ENCODE assay signal across 18 cellular contexts in the genomic region with DNA sequence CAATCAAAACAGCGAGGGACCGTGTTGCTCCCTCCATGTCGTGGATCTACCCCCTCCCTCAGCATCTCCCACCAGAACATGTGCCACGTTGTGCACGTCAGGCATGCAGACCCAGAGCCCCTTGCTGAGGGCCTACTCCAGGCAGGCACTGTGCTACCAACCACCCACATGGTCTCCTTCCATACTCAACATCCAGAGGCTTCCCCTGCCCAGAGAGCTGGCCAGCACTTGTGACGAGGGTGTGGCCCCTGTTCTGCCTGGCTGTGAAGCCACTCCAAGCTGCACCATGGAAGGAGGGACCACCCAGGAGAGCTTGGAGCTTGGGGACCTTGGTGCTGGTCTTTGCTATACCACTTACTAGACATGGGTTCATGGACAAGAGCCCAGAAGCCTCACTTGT. TPM values are rescaled to one million over a fixed set of nuclear protein-coding genes. Genes with fewer than 3 reads are reported as not detected.
A peak's percentile ranks its signal among the peaks of the same experiment; 100 is the strongest.
DNase-seq lines count a peak whose midpoint lies in the region; TF ChIP-seq lines count a peak whose summit lies in the region.
"Had no signal": no experiment of that assay in that cellular context is flagged by ENCODE, and none has a peak within 500 bp of the region (broad histone marks: within the 10 kb centered on the region; RNA-seq: fewer than 3 reads in every experiment).

No MANE protein-coding gene starts in this region.

- H3K4me3 ChIP-seq in OCI-LY3 (ENCODE audit: low read length) (peak overlapping the region; percentile 8; the same call in 1 of the 2 replicates), coronary artery (no peak overlapping the region), muscle layer of colon (ENCODE audit: low read depth in 1 of 2, low read length in 2 of 2) (no peak overlapping the region), stomach (no peak overlapping the region)
- H3K4me3 ChIP-seq: A549 had no signal

- H3K27ac Mint-ChIP-seq in osteocyte (ENCODE audit: unreplicated experiment), result no peak overlapping the region

- H3K4me3 Mint-ChIP-seq in osteocyte (ENCODE audit: unreplicated experiment), result no peak overlapping the region

- H4K20me1 ChIP-seq in OCI-LY3 (ENCODE audit: insufficient read depth, low read length), result no peaks in the 10 kb centered on the region

- H3K79me2 ChIP-seq in OCI-LY3 (ENCODE audit: low read length), result no peaks in the 10 kb centered on the region

- intact Hi-C loops in stomach (cut with DNase I; ENCODE audit: low total_unique reads), result no loop called here

- H3K27me3 ChIP-seq in OCI-LY3 (ENCODE audit: low read depth, low read length) (peaks cover 8% of the 10 kb centered on the region; the same call in 1 of the 2 replicates), muscle layer of colon (ENCODE audit: control insufficient read depth in 1 of 2, insufficient read depth in 2 of 2, low read length in 2 of 2) (no peaks in the 10 kb centered on the region), stomach (no peaks in the 10 kb centered on the region)
- H3K27me3 ChIP-seq: BE2C had no signal

- no peaks in the 10 kb centered on the region for H3K9me3 Mint-ChIP-seq in osteocyte (ENCODE audit: unreplicated experiment)

- TF ChIP-seq CTCF in OCI-LY3 (IDR thresholded peaks at IDR 0.05; ENCODE audit: low read depth, low read length) (no peak), coronary artery (IDR thresholded peaks at IDR 0.05) (no peak), stomach (IDR thresholded peaks at IDR 0.05) (no peak), osteocyte (IDR thresholded peaks at IDR 0.05) (no peak)

- H3K27ac ChIP-seq in OCI-LY3 (ENCODE audit: low read length) (no peak overlapping the region), coronary artery (peak overlapping the region; percentile 56 to 78), muscle layer of colon (ENCODE audit: low read depth, low read length) (peak overlapping the region; percentile 13), stomach (peak overlapping the region in 3 of 5 donors; percentile 21 to 65 (median 37))
- H3K27ac ChIP-seq: A549 had no signal

- H3K9ac ChIP-seq in OCI-LY3 (ENCODE audit: low read length) (no peak overlapping the region), muscle layer of colon (ENCODE audit: low read length) (no peak overlapping the region)

- no peak for TF ChIP-seq EP300 in stomach (IDR thresholded peaks at IDR 0.05)

- H3K36me3 Mint-ChIP-seq in osteocyte (ENCODE audit: unreplicated experiment), result no peaks in the 10 kb centered on the region

- WGBS in stomach, 5 donors, result 91 to 95% (median 94%) methylated on average over 6 of the region's 6 CpGs

- H2AFZ ChIP-seq in OCI-LY3 (ENCODE audit: low read depth, low read length), result peak overlapping the region; percentile 67

- peak overlapping the region; percentile 36; the same call in 1 of the 2 replicates for H3K4me2 ChIP-seq in OCI-LY3 (ENCODE audit: low read length)
- H3K4me2 ChIP-seq: A549 had no signal

- H3K36me3 ChIP-seq in OCI-LY3 (replicated peaks; ENCODE audit: low read depth, low read length) (no peaks in the 10 kb centered on the region), muscle layer of colon (ENCODE audit: insufficient read depth, low read length) (no peaks in the 10 kb centered on the region), stomach (no peaks in the 10 kb centered on the region)
- H3K36me3 ChIP-seq: BE2C had no signal

- no peak for TF ChIP-seq POLR2A in stomach (IDR thresholded peaks at IDR 0.05)

- H3K9me3 ChIP-seq in OCI-LY3 (ENCODE audit: insufficient read depth, low read length), result no peaks in the 10 kb centered on the region
- no peaks in the 10 kb centered on the region for H3K9me3 ChIP-seq in muscle layer of colon (ENCODE audit: low read length)
- H3K9me3 ChIP-seq in stomach, result no peaks in the 10 kb centered on the region
- H3K9me3 ChIP-seq: A549, BE2C had no signal

- DNase-seq in coronary artery (ENCODE audit: low spot score) (no peak), stomach (no peak), NCI-H524 (lab: John Stamatoyannopoulos, UW) (no peak), NCI-H69 (lab: John Stamatoyannopoulos, UW) (no peak), osteocyte (ENCODE audit: extremely low spot score, unreplicated experiment) (no peak), AG20443 (ENCODE audit: low spot score) (no peak)
- DNase-seq: BE2C, GF-D8, MV-4-11, NCI-H1105 treated with DMSO at 0.1 percent for 48 hours, NCI-H1694, NCI-H2171, NCI-H345, NCI-H524 treated with DMSO at 0.1 percent for 48 hours, Right ventricle myocardium superior had no signal

- H3K27me3 Mint-ChIP-seq in osteocyte (ENCODE audit: unreplicated experiment), result peaks cover 44% of the 10 kb centered on the region

- H3K4me1 Mint-ChIP-seq in osteocyte (ENCODE audit: unreplicated experiment), result no peaks in the 10 kb centered on the region

- H3K4me1 ChIP-seq in OCI-LY3 (ENCODE audit: low read length) (0 out of 2 replicates have a peak, but pooled peaks cover 3% of the 10 kb centered on the region), muscle layer of colon (ENCODE audit: insufficient read depth, low read length) (peaks cover 65% of the 10 kb centered on the region), stomach (peaks cover 0 to 45% (median 12%) of the 10 kb centered on the region in 4 donors)
- H3K4me1 ChIP-seq: A549 had no signal

RNA-seq across cellular contexts. Expression of a gene that starts 40.5 kb away (rescaled TPM):
- total RNA-seq in stomach (10 to 100 TPM in 3 of 5 donors, 1 to 10 TPM in 1, not detected in 1; 6.4 to 29.9 (median 19.8) TPM), osteocyte (0.16 TPM in 1 of 2 replicates, not detected in the other)
- 1 to 10 TPM; 2.9 to 5.4 (median 3.0) TPM for polyA plus RNA-seq in stomach
